In genomic region chr19:33778089-33778791, GRCh38 we compare ENCODE assay signal across 1 cellular context.
TF ChIP-seq lines count a peak whose summit lies in the region.

No MANE protein-coding gene starts in this region.

TF ChIP-seq in HepG2, 621 proteins besides CTCF, POLR2A, EP300 and RAD21 (continued from another document and continues in another):
- TF ChIP-seq RNF219 (CRISPR knock-in tag; IDR thresholded peaks at IDR 0.05): no peak
- TF ChIP-seq ARID2 (CRISPR knock-in tag; IDR thresholded peaks at IDR 0.05; ENCODE audit: borderline replicate concordance): no peak
- no peak for TF ChIP-seq CHD4 (IDR thresholded peaks at IDR 0.05; ENCODE audit: borderline replicate concordance, low read length)
- no peak for TF ChIP-seq REST (IDR thresholded peaks at IDR 0.05; ENCODE audit: borderline replicate concordance in 1 of 2, low read depth in 1 of 2, low read length in 2 of 2)
- no peak for TF ChIP-seq SIN3A (IDR thresholded peaks at IDR 0.05; ENCODE audit: borderline replicate concordance, low read depth, low read length)
- TF ChIP-seq ADNP (CRISPR knock-in tag; IDR thresholded peaks at IDR 0.05): no peak
- 0 out of 2 replicates have a peak, but pooled peaks have one; percentile 19 for TF ChIP-seq MIER3 (CRISPR knock-in tag; IDR thresholded peaks at IDR 0.05; ENCODE audit: borderline replicate concordance)
- TF ChIP-seq ZNF232 (CRISPR knock-in tag; IDR thresholded peaks at IDR 0.05; ENCODE audit: borderline replicate concordance): no peak
- TF ChIP-seq NCOA2 (CRISPR knock-in tag; IDR thresholded peaks at IDR 0.05): peak; percentile 33; the same call in 1 of the 2 replicates
- no peak for TF ChIP-seq SMARCE1 (IDR thresholded peaks at IDR 0.05; ENCODE audit: borderline replicate concordance)
- TF ChIP-seq TMF1 (CRISPR knock-in tag; IDR thresholded peaks at IDR 0.05; ENCODE audit: low read depth): no peak
- TF ChIP-seq ZBTB49 (CRISPR knock-in tag; IDR thresholded peaks at IDR 0.05; ENCODE audit: borderline replicate concordance): no peak
- TF ChIP-seq HCFC1 (IDR thresholded peaks at IDR 0.05; ENCODE audit: low read depth, low read length): no peak
- no peak for TF ChIP-seq ZFAT (CRISPR knock-in tag; conservative IDR thresholded peaks at IDR 0.05)
- TF ChIP-seq ZSCAN5A (CRISPR knock-in tag; IDR thresholded peaks at IDR 0.05; ENCODE audit: borderline replicate concordance): no peak
- TF ChIP-seq SRSF4 (IDR thresholded peaks at IDR 0.05; ENCODE audit: low read depth, low read length, poor library complexity, severe bottlenecking): no peak
- TF ChIP-seq MTERF4 (CRISPR knock-in tag; IDR thresholded peaks at IDR 0.05): no peak
- no peak for TF ChIP-seq TGIF2 (CRISPR knock-in tag; IDR thresholded peaks at IDR 0.05)
- no peak for TF ChIP-seq LBX2 (CRISPR knock-in tag; IDR thresholded peaks at IDR 0.05; ENCODE audit: borderline replicate concordance)
- peak; percentile 55; the same call in 1 of the 2 replicates for TF ChIP-seq ZBED4 (CRISPR knock-in tag; IDR thresholded peaks at IDR 0.05; ENCODE audit: borderline replicate concordance)
- no peak for TF ChIP-seq SP1 (IDR thresholded peaks at IDR 0.05)
- no peak for TF ChIP-seq SP1 (CRISPR knock-in tag; IDR thresholded peaks at IDR 0.05)
- TF ChIP-seq NFRKB (IDR thresholded peaks at IDR 0.05): no peak
- no peak for TF ChIP-seq ZFP1 (CRISPR knock-in tag; IDR thresholded peaks at IDR 0.05)
- TF ChIP-seq ZNF775 (CRISPR knock-in tag; IDR thresholded peaks at IDR 0.05; ENCODE audit: borderline replicate concordance): no peak
- TF ChIP-seq ZBTB33 (CRISPR knock-in tag; IDR thresholded peaks at IDR 0.05): peak; percentile 60; the same call in 1 of the 2 replicates
- no peak for TF ChIP-seq PRMT3 (CRISPR knock-in tag; IDR thresholded peaks at IDR 0.05; ENCODE audit: borderline replicate concordance, low read depth)
- TF ChIP-seq ZNF18 (CRISPR knock-in tag; IDR thresholded peaks at IDR 0.05; ENCODE audit: insufficient replicate concordance): no peak
- no peak for TF ChIP-seq ISX (CRISPR knock-in tag; conservative IDR thresholded peaks at IDR 0.05)
- no peak for TF ChIP-seq REL (CRISPR knock-in tag; conservative IDR thresholded peaks at IDR 0.05)
- no peak for TF ChIP-seq DPF2 (CRISPR knock-in tag; IDR thresholded peaks at IDR 0.05; ENCODE audit: borderline replicate concordance, low read depth)
- no peak for TF ChIP-seq HNF4G (IDR thresholded peaks at IDR 0.05; ENCODE audit: borderline replicate concordance, low read depth, low read length)
- no peak for TF ChIP-seq HNF4G (CRISPR knock-in tag; IDR thresholded peaks at IDR 0.05; ENCODE audit: borderline replicate concordance, low read depth)
- no peak for TF ChIP-seq THYN1 (CRISPR knock-in tag; IDR thresholded peaks at IDR 0.05; ENCODE audit: borderline replicate concordance, low read depth)
- no peak for TF ChIP-seq ZBTB34 (CRISPR knock-in tag; IDR thresholded peaks at IDR 0.05)
- TF ChIP-seq ZMAT3 (CRISPR knock-in tag; conservative IDR thresholded peaks at IDR 0.05): no peak
- TF ChIP-seq SNRNP70 (IDR thresholded peaks at IDR 0.05; ENCODE audit: low read depth, low read length): no peak
- TF ChIP-seq ZNF749 (CRISPR knock-in tag; IDR thresholded peaks at IDR 0.05; ENCODE audit: borderline replicate concordance): no peak
- TF ChIP-seq KDM3A (CRISPR knock-in tag; IDR thresholded peaks at IDR 0.05; ENCODE audit: low read depth): peak; percentile 84
- TF ChIP-seq MIXL1 (CRISPR knock-in tag; IDR thresholded peaks at IDR 0.05): no peak
- no peak for TF ChIP-seq KDM5A (IDR thresholded peaks at IDR 0.05; ENCODE audit: borderline replicate concordance, low read length)
- peak; percentile 54; the same call in 1 of the 2 replicates for TF ChIP-seq ZNF124 (CRISPR knock-in tag; IDR thresholded peaks at IDR 0.05)
- peak; percentile 54; the same call in 1 of the 2 replicates for TF ChIP-seq IRF2 (CRISPR knock-in tag; IDR thresholded peaks at IDR 0.05)
